Comparison of ENCODE assay signal across 26 cellular contexts in genomic region chr7:71286336-71286735, GRCh38.
DNase-seq lines count a peak whose midpoint lies in the region; ATAC-seq, FAIRE-seq and TF ChIP-seq lines count a peak whose summit lies in the region.
"Had no signal": no experiment of that assay in that cellular context is flagged by ENCODE, and none has a peak within 500 bp of the region (broad histone marks: within the 10 kb centered on the region; RNA-seq: fewer than 3 reads in every experiment).

No MANE protein-coding gene starts in this region.

- POLR2A ChIA-PET in WTC11 (lab: Charles Lee): no interaction called here

- H3K27ac Mint-ChIP-seq in WTC11 (peak overlapping the region; percentile 69), chondrocyte (ENCODE audit: unreplicated experiment) (peak overlapping the region; percentile 84)
- H3K27ac Mint-ChIP-seq: activated B cell treated with CpG ODN at 0.5 μM for 24 hours; activated naive CD8-positive, alpha-beta T cell; activated T-helper 17 cell treated with anti-CD3 and anti-CD28 coated beads, Interleukin-2, amount 50 U/mL, for 72 hours had no signal

- TF ChIP-seq POLR2A in right lobe of liver (IDR thresholded peaks at IDR 0.05): no peak
- no peak for TF ChIP-seq POLR2A in GM12892 (IDR thresholded peaks at IDR 0.05; ENCODE audit: low read depth, low read length)

- no peaks in the 10 kb centered on the region for H3K27me3 ChIP-seq in mesendoderm (ENCODE audit: insufficient read depth, low read length, poor library complexity)
- no peaks in the 10 kb centered on the region for H3K27me3 ChIP-seq in thoracic aorta (replicated peaks; ENCODE audit: insufficient read depth)
- no peaks in the 10 kb centered on the region for H3K27me3 ChIP-seq in right lobe of liver

- H3K4me3 ChIP-seq in mesendoderm (ENCODE audit: low read length): no peak overlapping the region
- peak overlapping the region; percentile 51 for H3K4me3 ChIP-seq in thoracic aorta
- no peak overlapping the region for H3K4me3 ChIP-seq in right lobe of liver
- H3K4me3 ChIP-seq: lung had no signal

- DNase-seq in WTC11 (ENCODE audit: low spot score): no peak
- no peak for DNase-seq in chondrocyte (ENCODE audit: low spot score)
- no peak for DNase-seq in mesendoderm
- DNase-seq in thoracic aorta (ENCODE audit: low spot score): no peak
- no peak for DNase-seq in right lobe of liver
- DNase-seq in HPDE6-E6E7 (ENCODE audit: extremely low spot score): no peak
- no peak for DNase-seq in iPS-NIHi7 (ENCODE audit: extremely low spot score)
- DNase-seq in GM12892 (ENCODE audit: insufficient read length): no peak
- DNase-seq: activated B cell treated with CpG ODN at 0.5 μM for 24 hours; activated CD4-positive, alpha-beta T cell treated with anti-CD3 and anti-CD28 coated beads, Interleukin-2, amount 50 U/mL, for 4 hours; activated CD8-positive, alpha-beta memory T cell treated with anti-CD3 and anti-CD28 coated beads, Interleukin-2, amount 50 U/mL, for 4 hours; effector memory CD4-positive, alpha-beta T cell; foreskin melanocyte; NCI-H1092 treated with DMSO at 0.1 percent for 48 hours; NCI-H1930; NCI-H2227 treated with DMSO at 0.1 percent for 48 hours; NCI-H82; stimulated activated naive CD4-positive, alpha-beta T cell treated with Interleukin-2 at 50 U/mL for 16 hours; SW 1271; T1000; trophoblast cell had no signal

- H3K4me2 ChIP-seq in mesendoderm (ENCODE audit: low read length): no peak overlapping the region

- H3K27ac ChIP-seq in mesendoderm (ENCODE audit: low read depth, low read length) (peak overlapping the region; percentile 98), thoracic aorta (peak overlapping the region; percentile 49 to 81), right lobe of liver (no peak overlapping the region)
- H3K27ac ChIP-seq: RWPE1 had no signal

- intact Hi-C loops in right lobe of liver (cut with DNase I): no loop called here

- no peak overlapping the region for H3K23ac ChIP-seq in mesendoderm (ENCODE audit: low read length)

- FAIRE-seq in GM12892 (lab: Jason Lieb, UNC): no peak
- FAIRE-seq: islet of Langerhans had no signal

- H3K36me3 Mint-ChIP-seq in WTC11 (peaks cover 8% of the 10 kb centered on the region; the same call in 1 of the 2 replicates), chondrocyte (ENCODE audit: low read depth) (no peaks in the 10 kb centered on the region)
- H3K36me3 Mint-ChIP-seq: activated naive CD8-positive, alpha-beta T cell had no signal

- H2BK120ac ChIP-seq in mesendoderm (ENCODE audit: low read depth, low read length): peak overlapping the region; percentile 79

- peaks cover 4% of the 10 kb centered on the region for H3K79me1 ChIP-seq in mesendoderm (ENCODE audit: low read length)

- TF ChIP-seq CTCF in WTC11 (IDR thresholded peaks at IDR 0.05) (no peak), chondrocyte (IDR thresholded peaks at IDR 0.05) (no peak), thoracic aorta (IDR thresholded peaks at IDR 0.05) (no peak), right lobe of liver (IDR thresholded peaks at IDR 0.05) (no peak)

- H3K18ac ChIP-seq in mesendoderm (ENCODE audit: low read length): peak overlapping the region; percentile 78

- H3K4ac ChIP-seq in mesendoderm (ENCODE audit: low read depth, low read length): peak overlapping the region; percentile 89

- H3K56ac ChIP-seq in mesendoderm (ENCODE audit: low read length): peak overlapping the region; percentile 79

- H2BK15ac ChIP-seq in mesendoderm (replicated peaks; ENCODE audit: low read depth): no peak overlapping the region

- peak overlapping the region; percentile 47 for H2BK5ac ChIP-seq in mesendoderm (ENCODE audit: low read length)

- peak overlapping the region; percentile 47 for H4K5ac ChIP-seq in mesendoderm (ENCODE audit: low read length)

- H3K79me2 ChIP-seq in mesendoderm (ENCODE audit: control insufficient read depth, insufficient read depth, low read length): peaks cover 19% of the 10 kb centered on the region

- peaks cover 9% of the 10 kb centered on the region for H3K4me1 ChIP-seq in mesendoderm (ENCODE audit: control insufficient read depth, low read depth, low read length)
- peaks cover 12 to 24% of the 10 kb centered on the region in 2 donors for H3K4me1 ChIP-seq in thoracic aorta (ENCODE audit: control insufficient read depth in 1 of 2, low read depth in 2 of 2)
- no peaks in the 10 kb centered on the region for H3K4me1 ChIP-seq in right lobe of liver

- H3K36me3 ChIP-seq in mesendoderm (ENCODE audit: control insufficient read depth, insufficient read depth, low read length): no peaks in the 10 kb centered on the region
- no peaks in the 10 kb centered on the region for H3K36me3 ChIP-seq in thoracic aorta
- no peaks in the 10 kb centered on the region for H3K36me3 ChIP-seq in right lobe of liver

- no peak overlapping the region for H2AK5ac ChIP-seq in mesendoderm (ENCODE audit: low read length)

- H3K9me3 ChIP-seq in thoracic aorta (no peaks in the 10 kb centered on the region), right lobe of liver (no peaks in the 10 kb centered on the region)

- peak overlapping the region; percentile 15 for H4K8ac ChIP-seq in mesendoderm (ENCODE audit: low read depth, low read length)

- H3K4me3 Mint-ChIP-seq in WTC11: no peak overlapping the region
- no peak overlapping the region for H3K4me3 Mint-ChIP-seq in chondrocyte (ENCODE audit: unreplicated experiment)
- H3K4me3 Mint-ChIP-seq: activated B cell treated with CpG ODN at 0.5 μM for 24 hours; activated naive CD8-positive, alpha-beta T cell; activated T-helper 17 cell treated with anti-CD3 and anti-CD28 coated beads, Interleukin-2, amount 50 U/mL, for 72 hours had no signal

- no peaks in the 10 kb centered on the region for H3K27me3 Mint-ChIP-seq in WTC11 (ENCODE audit: low read depth)
- no peaks in the 10 kb centered on the region for H3K27me3 Mint-ChIP-seq in chondrocyte (ENCODE audit: low read depth)
- H3K27me3 Mint-ChIP-seq: activated B cell treated with CpG ODN at 0.5 μM for 24 hours; activated naive CD8-positive, alpha-beta T cell; activated T-helper 17 cell treated with anti-CD3 and anti-CD28 coated beads, Interleukin-2, amount 50 U/mL, for 72 hours had no signal

- peak overlapping the region; percentile 1 for H3K9ac ChIP-seq in mesendoderm (ENCODE audit: low read length)

- WGBS in mesendoderm (ENCODE audit: extremely low coverage, insufficient coverage, low lambda C conversion rate): no CpG with 5 or more reads among the region's 7 CpGs
- 60% methylated on average over 7 of the region's 7 CpGs for WGBS in right lobe of liver (ENCODE audit: insufficient coverage, low coverage, low lambda C conversion rate, missing lambda C conversion rate)

- H3K9me3 Mint-ChIP-seq in WTC11: peaks cover 4% of the 10 kb centered on the region; the same call in 1 of the 2 replicates
- no peaks in the 10 kb centered on the region for H3K9me3 Mint-ChIP-seq in chondrocyte (ENCODE audit: low read depth)

- CTCF ChIA-PET in WTC11 (lab: Charles Lee): no interaction called here

- ATAC-seq in WTC11: no peak; the same call in 1 of the 2 replicates
- ATAC-seq in thoracic aorta (ENCODE audit: insufficient number of reproducible peaks, low FRiP score, low read depth): peak; percentile 46
- no peak for ATAC-seq in right lobe of liver
- ATAC-seq: activated T-helper 17 cell treated with anti-CD3 and anti-CD28 coated beads, Interleukin-2, amount 50 U/mL, for 72 hours had no signal

- peaks cover 65% of the 10 kb centered on the region for H3K4me1 Mint-ChIP-seq in WTC11
- peaks cover 54% of the 10 kb centered on the region for H3K4me1 Mint-ChIP-seq in chondrocyte (ENCODE audit: low read depth)
- H3K4me1 Mint-ChIP-seq: activated B cell treated with CpG ODN at 0.5 μM for 24 hours; activated T-helper 17 cell treated with anti-CD3 and anti-CD28 coated beads, Interleukin-2, amount 50 U/mL, for 72 hours had no signal

TF ChIP-seq in WTC11, 78 proteins besides CTCF, POLR2A, EP300 and RAD21:
- TF ChIP-seq IRF2 (CRISPR knock-in tag; IDR thresholded peaks at IDR 0.05; ENCODE audit: borderline replicate concordance, low read depth) (no peak), ATF1 (CRISPR knock-in tag; IDR thresholded peaks at IDR 0.05) (no peak)

Comparison
In these comparisons a context has a peak if more than half of its experiments do, and no peak if none do; other contexts are left out.
1. H3K27ac ChIP-seq: peak in mesendoderm (single experiment) and thoracic aorta (2 of 2); none in right lobe of liver (0 of 3).